In the genomic region with DNA sequence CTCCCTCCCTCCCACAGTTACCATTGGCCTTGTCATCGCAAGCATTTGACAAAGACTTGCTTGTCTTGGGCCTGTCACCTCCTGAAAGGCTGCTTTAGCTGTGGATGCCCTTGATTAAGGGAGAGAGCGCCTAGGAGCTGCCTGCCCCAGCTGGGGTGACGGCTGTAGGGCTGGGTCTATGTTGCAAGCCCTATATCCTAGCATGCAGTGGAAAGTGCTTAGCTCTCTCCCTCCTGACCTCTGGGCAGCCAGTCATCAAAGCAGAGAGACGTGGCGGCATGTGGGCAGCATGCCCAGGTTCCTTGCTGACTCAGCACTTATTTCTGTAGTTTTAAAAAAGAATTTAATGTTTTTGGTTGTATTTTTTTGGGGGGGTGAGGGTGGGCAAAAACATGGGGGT, we compare ENCODE assay signal across 14 cellular contexts.
"Had no signal": no experiment of that assay in that cellular context is flagged by ENCODE, and none has a peak within 500 bp of the region (broad histone marks: within the 10 kb centered on the region; RNA-seq: fewer than 3 reads in every experiment).

No MANE protein-coding gene starts in this region.

- H3K4me3 ChIP-seq: heart left ventricle, pancreas, smooth muscle cell, transverse colon had no signal

- DNase-seq: activated effector memory CD4-positive, alpha-beta T cell treated with anti-CD3 and anti-CD28 coated beads, Interleukin-2, amount 50 U/mL, for 16 hours; activated T-cell treated with anti-CD3 and anti-CD28 coated beads, Interleukin-2, amount 50 U/mL, for 4 hours; amniotic stem cell; brain microvascular endothelial cell; dermis blood vessel endothelial cell; foreskin fibroblast; heart left ventricle; islet precursor cell; pancreas; right cardiac atrium; transverse colon had no signal

- ATAC-seq: activated naive CD4-positive, alpha-beta T cell treated with anti-CD3 and anti-CD28 coated beads, Interleukin-2, amount 50 U/mL, for 72 hours; activated T-cell treated with anti-CD3 and anti-CD28 coated beads, Interleukin-2, amount 50 U/mL, for 4 hours; heart left ventricle; pancreas; right cardiac atrium; stimulated activated effector memory CD8-positive, alpha-beta T cell treated with anti-CD3 and anti-CD28 coated beads, Interleukin-12 subunit alpha, Interleukin-12 subunit beta, amount 100 ng/mL, for 72 hours had no signal
